23 cellular contexts compared by ENCODE assay signal in genomic region chr3:111585214-111585613, GRCh38. TPM values are rescaled to one million over a fixed set of nuclear protein-coding genes. Genes with fewer than 3 reads are reported as not detected.
DNase-seq lines count a peak whose midpoint lies in the region; ATAC-seq and TF ChIP-seq lines count a peak whose summit lies in the region.
"Had no signal": no experiment of that assay in that cellular context is flagged by ENCODE, and none has a peak within 500 bp of the region (broad histone marks: within the 10 kb centered on the region; RNA-seq: fewer than 3 reads in every experiment).

No MANE protein-coding gene starts in this region.

- POLR2A ChIA-PET in SK-N-SH (lab: Yijun Ruan, JAX) = no interaction called here

- no peaks in the 10 kb centered on the region for H3K79me2 ChIP-seq in SK-N-SH (ENCODE audit: insufficient read depth)

- H3K27me3 ChIP-seq in SK-N-SH (ENCODE audit: insufficient read depth) (no peaks in the 10 kb centered on the region), kidney epithelial cell (ENCODE audit: control insufficient read depth, insufficient read depth, low read length) (no peaks in the 10 kb centered on the region)
- H3K27me3 ChIP-seq: adrenal gland, neutrophil, Peyer's patch, testis had no signal

- no peaks in the 10 kb centered on the region for H4K20me1 ChIP-seq in SK-N-SH (ENCODE audit: insufficient read depth)

- H3K4me1 Mint-ChIP-seq in type B pancreatic cell (ENCODE audit: unreplicated experiment) = no peaks in the 10 kb centered on the region

- ATAC-seq in SK-N-SH treated with all-trans-retinoic acid at 6 μM for 48 hours (no peak), GM21360 (IDR thresholded peaks at IDR 0.05; ENCODE audit: unreplicated experiment) (no peak)
- ATAC-seq: sciatic nerve had no signal

- no peak overlapping the region for H3K9ac ChIP-seq in SK-N-SH

- in situ Hi-C loops in astrocyte of the cerebellum (cut with HindIII; ENCODE audit: low sequenced_read_pairs) = no loop called here

- peaks cover 36% of the 10 kb centered on the region for H3F3A ChIP-seq in SK-N-SH (replicated peaks; ENCODE audit: insufficient read depth)

- H3K27me3 Mint-ChIP-seq in type B pancreatic cell = no peaks in the 10 kb centered on the region
- H3K27me3 Mint-ChIP-seq: activated CD4-positive, alpha-beta memory T cell treated with anti-CD3 and anti-CD28 coated beads, Interleukin-2, amount 10 ng/mL, durations not matched to agents 7 days and 5 days had no signal

- H3K4me1 ChIP-seq in SK-N-SH (ENCODE audit: control insufficient read depth in 1 of 2, insufficient read depth in 2 of 2, low read depth in 1 of 2, low read length in 1 of 2) = peaks cover 2 to 19% of the 10 kb centered on the region in 2 experiments; a peak in 2 of 4 replicates
- H3K4me1 ChIP-seq: adrenal gland, testis had no signal

- H3K36me3 ChIP-seq in SK-N-SH (replicated peaks in 1 of 2; ENCODE audit: control insufficient read depth in 1 of 2, insufficient read depth in 2 of 2, low read length in 1 of 2) = no peaks in the 10 kb centered on the region
- H3K36me3 ChIP-seq in kidney epithelial cell (ENCODE audit: control insufficient read depth, insufficient read depth, low read length) = no peaks in the 10 kb centered on the region
- H3K36me3 ChIP-seq: adrenal gland, neutrophil, Peyer's patch had no signal

- H2AFZ ChIP-seq in SK-N-SH (ENCODE audit: low read depth) = no peak overlapping the region

- no peak overlapping the region for H3K4me2 ChIP-seq in SK-N-SH

- peaks cover 13% of the 10 kb centered on the region for H3K9me3 Mint-ChIP-seq in type B pancreatic cell

- CTCF ChIA-PET in SK-N-SH (lab: Yijun Ruan, JAX) = interaction anchor here (1.0 kb wide), 1 partner anchor 16 kb away, joined by 3 read pairs; no protein-coding TSS in a partner anchor

- H3K9me3 ChIP-seq in SK-N-SH = no peaks in the 10 kb centered on the region
- H3K9me3 ChIP-seq: adrenal gland, neutrophil, Peyer's patch, testis had no signal

- peak overlapping the region; percentile 55 for H3K27ac Mint-ChIP-seq in type B pancreatic cell
- H3K27ac Mint-ChIP-seq: activated CD4-positive, alpha-beta memory T cell treated with anti-CD3 and anti-CD28 coated beads, Interleukin-2, amount 10 ng/mL, durations not matched to agents 7 days and 5 days had no signal

- DNase-seq in SK-N-SH (no peak), astrocyte of the cerebellum (ENCODE audit: low read depth) (peak; percentile 27), kidney epithelial cell (ENCODE audit: low read depth) (peak; percentile 82), type B pancreatic cell (ENCODE audit: extremely low spot score, unreplicated experiment) (no peak), DMS53 (lab: John Stamatoyannopoulos, UW) (no peak), T-helper 1 cell (no peak)
- DNase-seq: activated CD4-positive, alpha-beta memory T cell treated with anti-CD3 and anti-CD28 coated beads, Interleukin-2, amount 10 ng/mL, durations not matched to agents 7 days and 5 days; adrenal gland; DMS79; glutamatergic neuron; KG1; NCI-H2171; NCI-H82; Peyer's patch; testis had no signal

- no peak overlapping the region for H3K27ac ChIP-seq in SK-N-SH (ENCODE audit: low read depth in 2 of 2, low read length in 1 of 2)
- H3K27ac ChIP-seq: 22Rv1, adrenal gland, C4-2B, neutrophil, testis, VCaP had no signal

- TF ChIP-seq EP300 in SK-N-SH (IDR thresholded peaks at IDR 0.05; ENCODE audit: borderline replicate concordance in 1 of 2, low read depth in 1 of 2, low read length in 1 of 2) = no peak

- no peak overlapping the region for H3K4me3 ChIP-seq in SK-N-SH (ENCODE audit: low read depth in 2 of 2, low read length in 1 of 2)
- no peak overlapping the region for H3K4me3 ChIP-seq in astrocyte of the cerebellum (ENCODE audit: low read depth, low read length)
- no peak overlapping the region for H3K4me3 ChIP-seq in kidney epithelial cell (ENCODE audit: low read depth, low read length)
- H3K4me3 ChIP-seq: adrenal gland, Peyer's patch, testis had no signal

- TF ChIP-seq RAD21 in SK-N-SH (IDR thresholded peaks at IDR 0.05; ENCODE audit: low read length) = no peak

- WGBS in SK-N-SH (ENCODE audit: low lambda C conversion rate) = 8% methylated on average over 1 of the region's 1 CpG

- no peaks in the 10 kb centered on the region for H3K9me2 ChIP-seq in SK-N-SH

- no peaks in the 10 kb centered on the region for H3K36me3 Mint-ChIP-seq in type B pancreatic cell

- no peak overlapping the region for H3K4me3 Mint-ChIP-seq in type B pancreatic cell
- H3K4me3 Mint-ChIP-seq: activated CD4-positive, alpha-beta memory T cell treated with anti-CD3 and anti-CD28 coated beads, Interleukin-2, amount 10 ng/mL, durations not matched to agents 7 days and 5 days had no signal

- TF ChIP-seq CTCF in SK-N-SH (IDR thresholded peaks at IDR 0.05) (no peak), astrocyte of the cerebellum (IDR thresholded peaks at IDR 0.05; ENCODE audit: low read depth, low read length, missing control alignments) (no peak), kidney epithelial cell (IDR thresholded peaks at IDR 0.05; ENCODE audit: insufficient read depth, low read length, poor library complexity, severe bottlenecking) (no peak), type B pancreatic cell (conservative IDR thresholded peaks at IDR 0.05) (no peak)

TF ChIP-seq in SK-N-SH, 30 proteins besides CTCF, POLR2A, EP300 and RAD21:
- TF ChIP-seq JUND (IDR thresholded peaks at IDR 0.05) (0 out of 2 replicates have a peak, but pooled peaks have one; percentile 12), TCF12 (IDR thresholded peaks at IDR 0.05) (peak; percentile 22; the same call in 1 of the 2 replicates), NFIC (IDR thresholded peaks at IDR 0.05; ENCODE audit: borderline replicate concordance) (peak; percentile 40; the same call in 1 of the 2 replicates), FOXM1 (IDR thresholded peaks at IDR 0.05; ENCODE audit: low read depth) (no peak), FOSL2 (IDR thresholded peaks at IDR 0.05; ENCODE audit: borderline replicate concordance, low read depth) (peak; percentile 24; the same call in 1 of the 2 replicates)

TF ChIP-seq in SK-N-SH treated with all-trans-retinoic acid at 6 μM for 48 hours, 23 proteins besides CTCF, POLR2A, EP300 and RAD21:
- no peak for TF ChIP-seq CSRNP3 (CRISPR knock-in tag; IDR thresholded peaks at IDR 0.05)
- TF ChIP-seq ZNF70 (CRISPR knock-in tag; IDR thresholded peaks at IDR 0.05) = no peak
- TF ChIP-seq SNAI2 (CRISPR knock-in tag; IDR thresholded peaks at IDR 0.05) = no peak
- TF ChIP-seq ZC3H10 (CRISPR knock-in tag; IDR thresholded peaks at IDR 0.05) = no peak
- no peak for TF ChIP-seq TCF4 (CRISPR knock-in tag; IDR thresholded peaks at IDR 0.05; ENCODE audit: borderline replicate concordance)
- no peak for TF ChIP-seq ESRRG (CRISPR knock-in tag; IDR thresholded peaks at IDR 0.05)
- no peak for TF ChIP-seq ARNTL (CRISPR knock-in tag; IDR thresholded peaks at IDR 0.05; ENCODE audit: borderline replicate concordance, low read depth)
TF ChIP-seq in SK-N-SH treated with all-trans-retinoic acid at 6 μM for 48 hours: peak in this region for 0.

RNA-seq across cellular contexts. Expression of gene ZBED2, which starts 9.9 kb away (rescaled TPM):
- polyA plus RNA-seq in SK-N-SH (2012; rRNA removed) = 0.76 and 1.3 TPM in 2 replicates
- polyA plus RNA-seq in SK-N-SH (2012; cell fraction: cytosol; rRNA removed) = 1.3 and 1.4 TPM in 2 replicates
- polyA plus RNA-seq in SK-N-SH (2012; cell fraction: nucleus; rRNA removed) = 0.47 and 0.83 TPM in 2 replicates
- total RNA-seq in kidney epithelial cell = 1.0 TPM in 1 of 2 replicates, not detected in the other
- 2.2 and 3.3 TPM in 2 replicates for total RNA-seq in type B pancreatic cell (ENCODE audit: low replicate concordance)
- total RNA-seq: endothelial cell of umbilical vein, Peyer's patch, sciatic nerve, testis had no signal
- polyA plus RNA-seq: adrenal gland, endothelial cell of umbilical vein had no signal

RNA-seq across cellular contexts. Expression of gene CD96, which starts 43.2 kb away (rescaled TPM):
- polyA plus RNA-seq in SK-N-SH (2012; rRNA removed) = 0.02 and 0.06 TPM in 2 replicates
- 0.03 and 0.05 TPM in 2 replicates for polyA plus RNA-seq in SK-N-SH (2012; cell fraction: cytosol; rRNA removed)
- 0.01 TPM in 1 of 2 replicates, not detected in the other for polyA plus RNA-seq in SK-N-SH (2012; cell fraction: nucleus; rRNA removed)
- total RNA-seq in kidney epithelial cell (not detected in 2 replicates), type B pancreatic cell (ENCODE audit: low replicate concordance) (not detected in 2 replicates)
- total RNA-seq: endothelial cell of umbilical vein had no signal
- polyA plus RNA-seq: endothelial cell of umbilical vein had no signal

Comparison
In these comparisons a context has a peak if more than half of its experiments do, and no peak if none do; other contexts are left out.
1. DNase-seq: peak in astrocyte of the cerebellum (single experiment) and kidney epithelial cell (single experiment); none in SK-N-SH (single experiment), type B pancreatic cell (single experiment), DMS53 (single experiment) and T-helper 1 cell (0 of 5).